9 cellular contexts compared by ENCODE assay signal in genomic region chr13:49641810-49642291, GRCh38. TPM values are rescaled to one million over a fixed set of nuclear protein-coding genes. Genes with fewer than 3 reads are reported as not detected.
DNase-seq lines count a peak whose midpoint lies in the region; ATAC-seq and TF ChIP-seq lines count a peak whose summit lies in the region.
"Had no signal": no experiment of that assay in that cellular context is flagged by ENCODE, and none has a peak within 500 bp of the region (broad histone marks: within the 10 kb centered on the region; RNA-seq: fewer than 3 reads in every experiment).

No MANE protein-coding gene starts in this region.

- H3K4me3 Mint-ChIP-seq in HFFc6: peak overlapping the region; percentile 73; the same call in 1 of the 2 replicates
- peak overlapping the region; percentile 63 for H3K4me3 Mint-ChIP-seq in stimulated activated memory B cell treated with anti-CD40 and anti-IgM and Interleukin-4, amounts not matched to agents 10 μg/mL and 1 μg/mL and 100 μg/mL, for 72 hours

- no peaks in the 10 kb centered on the region for H3K9me3 ChIP-seq in adipocyte (ENCODE audit: control insufficient read depth, low read length)

- no peaks in the 10 kb centered on the region for H3K27me3 ChIP-seq in adipocyte (replicated peaks; ENCODE audit: control insufficient read depth, insufficient read depth, low read length)
- no peaks in the 10 kb centered on the region for H3K27me3 ChIP-seq in dorsolateral prefrontal cortex

- H3K27ac ChIP-seq in dorsolateral prefrontal cortex: peak overlapping the region in 5 of 59 donors; percentile 1 to 60 (median 38)

- ATAC-seq in left ventricle myocardium superior: peak; percentile 87
- ATAC-seq in stimulated activated memory B cell treated with anti-CD40 and anti-IgM and Interleukin-4, amounts not matched to agents 10 μg/mL and 1 μg/mL and 100 μg/mL, for 72 hours: no peak
- ATAC-seq in HG02798 (IDR thresholded peaks at IDR 0.05; ENCODE audit: poor library complexity, unreplicated experiment): no peak

- TF ChIP-seq CTCF in HFFc6 (IDR thresholded peaks at IDR 0.05) (no peak), dorsolateral prefrontal cortex (IDR thresholded peaks at IDR 0.05 in 54 of 56, conservative IDR thresholded peaks at IDR 0.05 in 2 of 56; ENCODE audit: low read depth in 1 of 56, partially characterized antibody in 56 of 56) (no peak)

- DNase-seq in HFFc6: peak; percentile 83
- peak; percentile 85 for DNase-seq in adipocyte (ENCODE audit: low read depth)
- peak; percentile 60 for DNase-seq in left ventricle myocardium superior
- DNase-seq in activated effector memory CD4-positive, alpha-beta T cell treated with anti-CD3 and anti-CD28 coated beads, Interleukin-2, amount 50 U/mL, for 16 hours: no peak
- DNase-seq in dorsolateral prefrontal cortex: no peak
- no peak for DNase-seq in superior temporal gyrus (ENCODE audit: extremely low spot score)

- peaks cover 7% of the 10 kb centered on the region for H3K4me1 ChIP-seq in adipocyte (ENCODE audit: control insufficient read depth, insufficient read depth, low read length)

- H3K36me3 Mint-ChIP-seq in HFFc6 (ENCODE audit: low read depth): no peaks in the 10 kb centered on the region
- H3K36me3 Mint-ChIP-seq in stimulated activated memory B cell treated with anti-CD40 and anti-IgM and Interleukin-4, amounts not matched to agents 10 μg/mL and 1 μg/mL and 100 μg/mL, for 72 hours: peaks cover under 1% of the 10 kb centered on the region

- no peak overlapping the region for H3K4me3 ChIP-seq in adipocyte (ENCODE audit: low read length)
- H3K4me3 ChIP-seq in dorsolateral prefrontal cortex: peak overlapping the region in 1 of 59 donors; percentile 21

- no peaks in the 10 kb centered on the region for H3K9me3 Mint-ChIP-seq in HFFc6
- H3K9me3 Mint-ChIP-seq in stimulated activated memory B cell treated with anti-CD40 and anti-IgM and Interleukin-4, amounts not matched to agents 10 μg/mL and 1 μg/mL and 100 μg/mL, for 72 hours: no peaks in the 10 kb centered on the region

- intact Hi-C loops in left ventricle myocardium superior (cut with micrococcal nuclease) (no loop called here), dorsolateral prefrontal cortex (cut with DNase I) (no loop called here)

- H3K27ac Mint-ChIP-seq in HFFc6: peak overlapping the region; percentile 81
- H3K27ac Mint-ChIP-seq in stimulated activated memory B cell treated with anti-CD40 and anti-IgM and Interleukin-4, amounts not matched to agents 10 μg/mL and 1 μg/mL and 100 μg/mL, for 72 hours: peak overlapping the region; percentile 50

- H3K27me3 Mint-ChIP-seq in HFFc6 (ENCODE audit: insufficient read depth): peaks cover 2% of the 10 kb centered on the region; the same call in 1 of the 2 replicates
- H3K27me3 Mint-ChIP-seq in stimulated activated memory B cell treated with anti-CD40 and anti-IgM and Interleukin-4, amounts not matched to agents 10 μg/mL and 1 μg/mL and 100 μg/mL, for 72 hours: no peaks in the 10 kb centered on the region

- H3K36me3 ChIP-seq in adipocyte (ENCODE audit: control insufficient read depth, insufficient read depth, low read length, severe bottlenecking): no peaks in the 10 kb centered on the region

- H3K4me1 Mint-ChIP-seq in HFFc6 (ENCODE audit: low read depth): peaks cover 29% of the 10 kb centered on the region
- peaks cover 24% of the 10 kb centered on the region for H3K4me1 Mint-ChIP-seq in stimulated activated memory B cell treated with anti-CD40 and anti-IgM and Interleukin-4, amounts not matched to agents 10 μg/mL and 1 μg/mL and 100 μg/mL, for 72 hours

- H3K9ac ChIP-seq in adipocyte (ENCODE audit: low read length): peak overlapping the region; percentile 24

RNA-seq across cellular contexts. Expression of gene ARL11, which starts 13.5 kb away (rescaled TPM):
- not detected for total RNA-seq in HFFc6 (2021; fragmentation: NEBNext Ultra II Directional; extraction: Animal tissue kit (Norgen Biotek cat#: 25700))
- total RNA-seq in left ventricle myocardium superior (0.22 TPM), dorsolateral prefrontal cortex (1 to 10 TPM in 4 of 120 experiments, under 1 TPM in 110, not detected in 6; 0.12 to 1.6 (median 0.38) TPM)
- total RNA-seq: SK-MEL-5 had no signal

RNA-seq across cellular contexts. Expression of gene EBPL, which starts 49.4 kb away (rescaled TPM):
- 10 to 100 TPM; 69.5 to 82.8 (median 75.5) TPM for total RNA-seq in HFFc6 (2021; fragmentation: NEBNext Ultra II Directional; extraction: Animal tissue kit (Norgen Biotek cat#: 25700))
- total RNA-seq in left ventricle myocardium superior (6.9 TPM), dorsolateral prefrontal cortex (10 to 100 TPM in 114 of 120 experiments, 1 to 10 TPM in 6; 7.7 to 28.0 (median 16.7) TPM)

RNA-seq across cellular contexts. Expression of gene RCBTB1, which starts 56.5 kb away (rescaled TPM):
- 10 to 100 TPM; 13.3 to 17.4 (median 15.6) TPM for total RNA-seq in HFFc6 (2021; fragmentation: NEBNext Ultra II Directional; extraction: Animal tissue kit (Norgen Biotek cat#: 25700))
- total RNA-seq in left ventricle myocardium superior: 23.1 TPM
- total RNA-seq in dorsolateral prefrontal cortex: 10 to 100 TPM; 22.3 to 65.9 (median 35.9) TPM

Comparison
In these comparisons a context has a peak if more than half of its experiments do, and no peak if none do; other contexts are left out.
1. DNase-seq: peak in HFFc6 (single experiment), adipocyte (single experiment) and left ventricle myocardium superior (single experiment); none in activated effector memory CD4-positive, alpha-beta T cell treated with anti-CD3 and anti-CD28 coated beads, Interleukin-2, amount 50 U/mL, for 16 hours (single experiment), dorsolateral prefrontal cortex (0 of 10) and superior temporal gyrus (single experiment).